Comparison of ENCODE assay signal across 16 cellular contexts in genomic region chr16:8178271-8178670, GRCh38.
A peak's percentile ranks its signal among the peaks of the same experiment; 100 is the strongest.
DNase-seq lines count a peak whose midpoint lies in the region; ATAC-seq lines count a peak whose summit lies in the region.
"Had no signal": no experiment of that assay in that cellular context is flagged by ENCODE, and none has a peak within 500 bp of the region (broad histone marks: within the 10 kb centered on the region; RNA-seq: fewer than 3 reads in every experiment).

No MANE protein-coding gene starts in this region.

- intact Hi-C loops in Right ventricle myocardium inferior (cut with DNase I), result no loop called here

- H3K4me2 ChIP-seq in Karpas-422 (ENCODE audit: low read depth, low read length, poor library complexity, severe bottlenecking), result no peak overlapping the region
- H3K4me2 ChIP-seq: KMS-11 had no signal

- H3K27ac ChIP-seq in HUES64 (ENCODE audit: low read depth, low read length) (peak overlapping the region; percentile 39), Karpas-422 (ENCODE audit: low read length) (no peak overlapping the region)
- H3K27ac ChIP-seq: KMS-11 had no signal

- no peaks in the 10 kb centered on the region for H3K27me3 ChIP-seq in HUES64 (ENCODE audit: insufficient read depth, low read length)
- H3K27me3 ChIP-seq in Karpas-422 (ENCODE audit: low read length), result no peaks in the 10 kb centered on the region
- H3K27me3 ChIP-seq: BE2C had no signal

- H3K36me3 ChIP-seq in HUES64 (ENCODE audit: insufficient read depth, low read length) (no peaks in the 10 kb centered on the region), Karpas-422 (ENCODE audit: insufficient read depth, low read length) (no peaks in the 10 kb centered on the region)
- H3K36me3 ChIP-seq: BE2C had no signal

- peaks cover 21% of the 10 kb centered on the region for H3K4me1 ChIP-seq in HUES64 (ENCODE audit: insufficient read depth, low read length)
- no peaks in the 10 kb centered on the region for H3K4me1 ChIP-seq in Karpas-422 (ENCODE audit: low read length)
- H3K4me1 ChIP-seq: BE2C had no signal

- 95% methylated on average over 8 of the region's 8 CpGs for WGBS in HUES64

- in situ Hi-C loops in G401 (cut with HindIII; ENCODE audit: low sequenced_read_pairs), result no loop called here

- no peaks in the 10 kb centered on the region for H3K79me2 ChIP-seq in Karpas-422 (ENCODE audit: low read length)

- H3K9me2 ChIP-seq in Karpas-422 (replicated peaks; ENCODE audit: insufficient read depth, low read length), result no peaks in the 10 kb centered on the region

- DNase-seq in G401 (ENCODE audit: low spot score) (peak; percentile 64), cerebellar cortex (ENCODE audit: low spot score) (peak; percentile 54), NCI-H2196 treated with DMSO at 0.1 percent for 48 hours (lab: John Stamatoyannopoulos, UW; ENCODE audit: unreplicated experiment) (no peak), Right ventricle myocardium inferior (ENCODE audit: missing footprints) (no peak), Karpas-422 (no peak), OCI-M1 (lab: John Stamatoyannopoulos, UW) (no peak)
- DNase-seq: ACHN; BE2C; CD4-positive, CD25-positive, alpha-beta regulatory T cell; CD8-positive, alpha-beta memory T cell; COR-L47; DMS 273 treated with DMSO at 0.1 percent for 48 hours; HCEC 1CT had no signal

- H4K20me1 ChIP-seq in Karpas-422 (ENCODE audit: insufficient read depth, low read depth, low read length), result no peaks in the 10 kb centered on the region

- ATAC-seq in Right ventricle myocardium inferior, result no peak
- ATAC-seq: GM12878 had no signal

- H3K9me3 ChIP-seq in HUES64 (ENCODE audit: insufficient read depth, low read depth, low read length) (no peaks in the 10 kb centered on the region), Karpas-422 (ENCODE audit: low read length) (no peaks in the 10 kb centered on the region)
- H3K9me3 ChIP-seq: BE2C had no signal

- H3K9ac ChIP-seq in HUES64 (ENCODE audit: low read depth, low read length), result 0 out of 2 replicates have a peak overlapping the region, but pooled peaks have one; percentile 30
- no peak overlapping the region for H3K9ac ChIP-seq in Karpas-422 (ENCODE audit: low read length)
- H3K9ac ChIP-seq: KMS-11 had no signal

- H3K4me3 ChIP-seq in HUES64 (ENCODE audit: low read length), result no peak overlapping the region
- no peak overlapping the region for H3K4me3 ChIP-seq in Karpas-422 (ENCODE audit: low read length)
- H3K4me3 ChIP-seq: GM12878 had no signal

- H2AFZ ChIP-seq in Karpas-422 (ENCODE audit: low read length), result no peak overlapping the region

Comparison
In these comparisons a context has a peak if more than half of its experiments do, and no peak if none do; other contexts are left out.
1. DNase-seq: peak in G401 (single experiment) and cerebellar cortex (single experiment); none in NCI-H2196 treated with DMSO at 0.1 percent for 48 hours (single experiment), Right ventricle myocardium inferior (single experiment), Karpas-422 (single experiment) and OCI-M1 (single experiment).